Comparison of ENCODE assay signal across 24 cellular contexts in genomic region chr11:95850137-95850536, GRCh38.
"Had no signal": no experiment of that assay in that cellular context is flagged by ENCODE, and none has a peak within 500 bp of the region (broad histone marks: within the 10 kb centered on the region; RNA-seq: fewer than 3 reads in every experiment).

No MANE protein-coding gene starts in this region.

- ATAC-seq: activated naive CD4-positive, alpha-beta T cell treated with anti-CD3 and anti-CD28 coated beads, Interleukin-2, amount 50 U/mL, for 72 hours; activated T-helper 17 cell treated with anti-CD3 and anti-CD28 coated beads, Interleukin-2, amount 50 U/mL, for 72 hours; effector memory CD8-positive, alpha-beta T cell; foreskin keratinocyte; left lobe of liver; lower lobe of right lung; naive thymus-derived CD4-positive, alpha-beta T cell; WTC11 had no signal

- H3K4me1 ChIP-seq: breast epithelium, colonic mucosa, foreskin keratinocyte had no signal

- H3K36me3 ChIP-seq: breast epithelium, colonic mucosa had no signal

- H3K9me3 ChIP-seq: breast epithelium, colonic mucosa, lower lobe of right lung, sigmoid colon, tibial nerve had no signal

- H3K4me3 ChIP-seq: breast epithelium, colonic mucosa, dorsolateral prefrontal cortex, hepatocyte, lower lobe of right lung, sigmoid colon, tibial nerve had no signal

- DNase-seq: activated CD4-positive, alpha-beta T cell treated with anti-CD3 and anti-CD28 coated beads, Interleukin-2, amount 50 U/mL, for 4 hours; activated CD8-positive, alpha-beta memory T cell treated with anti-CD3 and anti-CD28 coated beads for 24 hours; activated CD8-positive, alpha-beta memory T cell treated with anti-CD3 and anti-CD28 coated beads, Interleukin-2, amount 50 U/mL, for 4 hours; activated T-cell treated with anti-CD3 and anti-CD28 coated beads, Interleukin-2, amount 50 U/mL, for 24 hours; colonic mucosa; dorsolateral prefrontal cortex; effector memory CD8-positive, alpha-beta T cell; foreskin keratinocyte; immature natural killer cell; lower lobe of right lung; naive thymus-derived CD4-positive, alpha-beta T cell; occipital lobe; retina; sigmoid colon; stimulated activated CD4-positive, alpha-beta T cell treated with anti-CD3 and anti-CD28 coated beads, Interleukin-4, amount 100 ng/mL, for 1 hour; T-helper 1 cell; T1000 had no signal

- H3K27me3 ChIP-seq: breast epithelium, colonic mucosa, dorsolateral prefrontal cortex, foreskin keratinocyte, hepatocyte, sigmoid colon, tibial nerve had no signal

- H3K27ac ChIP-seq: colonic mucosa, foreskin keratinocyte, hepatocyte, lower lobe of right lung had no signal
